In the genomic region with DNA sequence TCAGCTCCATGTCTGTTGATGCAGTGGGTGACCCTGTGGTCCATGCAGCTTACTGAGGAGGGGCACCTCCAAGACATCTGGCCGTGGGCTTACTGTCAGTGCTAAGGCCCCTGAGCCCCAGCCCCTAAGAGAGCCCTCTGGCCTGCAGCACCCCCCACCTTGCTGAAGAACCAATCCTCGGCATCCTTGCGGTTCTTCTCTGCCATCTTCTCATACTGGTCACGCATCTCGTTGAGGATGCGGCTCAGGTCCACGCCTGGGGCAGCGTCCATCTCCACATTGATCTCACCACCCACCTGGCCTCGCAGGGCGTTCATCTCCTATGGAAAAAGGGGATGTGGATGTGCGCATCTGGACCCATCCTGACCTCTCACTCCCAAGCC, we compare ENCODE assay signal across 8 cellular contexts. TPM values are rescaled to one million over a fixed set of nuclear protein-coding genes. Genes with fewer than 3 reads are reported as not detected.
"Had no signal": no experiment of that assay in that cellular context is flagged by ENCODE, and none has a peak within 500 bp of the region (broad histone marks: within the 10 kb centered on the region; RNA-seq: fewer than 3 reads in every experiment).

No MANE protein-coding gene starts in this region.

RNA-seq across cellular contexts. Expression of a gene that starts 2.9 kb away (rescaled TPM):
- total RNA-seq: activated B cell treated with CpG ODN at 0.5 μM for 24 hours; activated CD4-positive, alpha-beta T cell treated with anti-CD3 and anti-CD28 coated beads, Interleukin-2, amount 10 ng/mL, durations not matched to agents 24 days and 14 days; activated naive CD4-positive, alpha-beta T cell treated with anti-CD3 and anti-CD28 coated beads for 36 hours; activated T-helper 1 cell treated with anti-CD3 and anti-CD28 coated beads, Interleukin-12 subunit alpha, Interleukin-12 subunit beta, Interleukin-2, Interleukin-4 antibody, amounts not matched to agents 30 ng/mL and 10 ng/mL and 1 ng/mL, durations not matched to agents 14 hours and 24 hours and 36 hours; SK-MEL-5; T-helper 17 cell had no signal

RNA-seq across cellular contexts. Expression of a gene that starts 8.9 kb away (rescaled TPM):
- total RNA-seq: activated B cell treated with CpG ODN at 0.5 μM for 24 hours; activated CD4-positive, alpha-beta T cell treated with anti-CD3 and anti-CD28 coated beads, Interleukin-2, amount 10 ng/mL, durations not matched to agents 24 days and 14 days; activated CD8-positive, alpha-beta memory T cell treated with anti-CD3 and anti-CD28 coated beads, Interleukin-2, amount 10 ng/mL, durations not matched to agents 7 days and 5 days; activated naive CD4-positive, alpha-beta T cell treated with anti-CD3 and anti-CD28 coated beads for 36 hours; activated T-helper 1 cell treated with anti-CD3 and anti-CD28 coated beads, Interleukin-12 subunit alpha, Interleukin-12 subunit beta, Interleukin-2, Interleukin-4 antibody, amounts not matched to agents 30 ng/mL and 10 ng/mL and 1 ng/mL, durations not matched to agents 14 hours and 24 hours and 36 hours; Peyer's patch; SK-MEL-5; T-helper 17 cell had no signal

RNA-seq across cellular contexts. Expression of a gene that starts 34.7 kb away (rescaled TPM):
- total RNA-seq: activated B cell treated with CpG ODN at 0.5 μM for 24 hours; activated CD4-positive, alpha-beta T cell treated with anti-CD3 and anti-CD28 coated beads, Interleukin-2, amount 10 ng/mL, durations not matched to agents 24 days and 14 days; activated CD8-positive, alpha-beta memory T cell treated with anti-CD3 and anti-CD28 coated beads, Interleukin-2, amount 10 ng/mL, durations not matched to agents 7 days and 5 days; activated naive CD4-positive, alpha-beta T cell treated with anti-CD3 and anti-CD28 coated beads for 36 hours; activated T-helper 1 cell treated with anti-CD3 and anti-CD28 coated beads, Interleukin-12 subunit alpha, Interleukin-12 subunit beta, Interleukin-2, Interleukin-4 antibody, amounts not matched to agents 30 ng/mL and 10 ng/mL and 1 ng/mL, durations not matched to agents 14 hours and 24 hours and 36 hours; SK-MEL-5; T-helper 17 cell had no signal

RNA-seq across cellular contexts. Expression of a gene that starts 49.6 kb away (rescaled TPM):
- total RNA-seq: activated B cell treated with CpG ODN at 0.5 μM for 24 hours; activated CD4-positive, alpha-beta T cell treated with anti-CD3 and anti-CD28 coated beads, Interleukin-2, amount 10 ng/mL, durations not matched to agents 24 days and 14 days; activated CD8-positive, alpha-beta memory T cell treated with anti-CD3 and anti-CD28 coated beads, Interleukin-2, amount 10 ng/mL, durations not matched to agents 7 days and 5 days; activated naive CD4-positive, alpha-beta T cell treated with anti-CD3 and anti-CD28 coated beads for 36 hours; activated T-helper 1 cell treated with anti-CD3 and anti-CD28 coated beads, Interleukin-12 subunit alpha, Interleukin-12 subunit beta, Interleukin-2, Interleukin-4 antibody, amounts not matched to agents 30 ng/mL and 10 ng/mL and 1 ng/mL, durations not matched to agents 14 hours and 24 hours and 36 hours; Peyer's patch; SK-MEL-5; T-helper 17 cell had no signal
